29 cellular contexts compared by ENCODE assay signal in the genomic region with DNA sequence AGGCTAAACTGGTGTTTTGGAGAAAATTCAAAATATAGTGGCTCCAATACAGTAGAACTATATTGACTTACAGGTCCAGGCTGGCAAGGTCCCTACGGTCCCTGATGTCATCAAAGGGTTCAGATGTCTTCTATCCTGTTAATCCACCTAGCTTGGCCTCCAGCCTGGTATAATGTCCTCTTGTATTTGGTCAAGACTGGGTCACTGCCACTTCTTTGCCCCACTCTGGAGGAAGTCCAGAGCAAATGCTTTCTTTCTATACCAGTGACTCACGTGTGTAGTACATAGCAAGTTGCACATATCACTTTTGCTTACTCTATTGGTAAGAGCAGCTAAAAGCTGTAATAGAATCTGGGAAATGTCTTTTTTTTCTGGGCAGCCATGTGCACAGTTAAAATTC.
DNase-seq lines count a peak whose midpoint lies in the region; ATAC-seq, FAIRE-seq and TF ChIP-seq lines count a peak whose summit lies in the region.
"Had no signal": no experiment of that assay in that cellular context is flagged by ENCODE, and none has a peak within 500 bp of the region (broad histone marks: within the 10 kb centered on the region; RNA-seq: fewer than 3 reads in every experiment).

No MANE protein-coding gene starts in this region.

- H3K4me2 ChIP-seq in PC-3 (ENCODE audit: low read length) (no peak overlapping the region), fibroblast of lung (ENCODE audit: extremely low read depth, insufficient read depth, low read length) (no peak overlapping the region)

- H3K4me1 ChIP-seq in PC-3 (ENCODE audit: insufficient read depth, low read length) (peaks cover 1% of the 10 kb centered on the region; the same call in 1 of the 2 replicates), fibroblast of lung (ENCODE audit: control insufficient read depth, extremely low read depth, insufficient read depth, low read length) (peaks cover 2% of the 10 kb centered on the region), sigmoid colon (peaks cover 0 to 25% (median 10%) of the 10 kb centered on the region in 4 donors)
- H3K4me1 ChIP-seq: Caco-2, testis had no signal

- no peak for FAIRE-seq in H54 (lab: Jason Lieb, UNC)
- FAIRE-seq: GM12891 had no signal

- H3K4me3 ChIP-seq in PC-3 (ENCODE audit: low read length) (no peak overlapping the region), fibroblast of lung (replicated peaks in 1 of 4; ENCODE audit: control extremely low read depth in 1 of 4, insufficient read depth in 1 of 4, low read depth in 3 of 4, low read length in 4 of 4) (no peak overlapping the region), sigmoid colon (no peak overlapping the region), lower leg skin (ENCODE audit: low read depth, poor library complexity, severe bottlenecking) (no peak overlapping the region)
- H3K4me3 ChIP-seq: testis, vagina had no signal

- WGBS in sigmoid colon, 2 donors, result 92% methylated on average over 2 of the region's 2 CpGs
- WGBS in lower leg skin, 2 donors, result 90 to 91% methylated on average over 2 of the region's 2 CpGs

- H3K27ac ChIP-seq in PC-3 (ENCODE audit: low read length) (no peak overlapping the region), fibroblast of lung (ENCODE audit: insufficient read depth, low read length) (no peak overlapping the region), sigmoid colon (peak overlapping the region in 3 of 4 donors; percentile 40 to 61 (median 42))
- H3K27ac ChIP-seq: testis, vagina had no signal

- no peaks in the 10 kb centered on the region for H3K27me3 Mint-ChIP-seq in activated T-helper 2 cell treated with anti-CD3 and anti-CD28 coated beads, Interferon-gamma antibody, Interleukin-2, Interleukin-4, amounts not matched to agents 10 μg/mL and 5 μg/mL and 100 μg/mL, durations not matched to agents 14 hours and 24 hours and 36 hours (ENCODE audit: low read depth)
- H3K27me3 Mint-ChIP-seq: activated naive CD4-positive, alpha-beta T cell treated with anti-CD3 and anti-CD28 coated beads, Interleukin-2, amount 50 U/mL, for 24 hours; IgD-negative memory B cell; naive B cell had no signal

- H2AFZ ChIP-seq in PC-3 (ENCODE audit: low read length) (no peak overlapping the region), fibroblast of lung (ENCODE audit: low read length) (no peak overlapping the region)

- no peaks in the 10 kb centered on the region for H3F3A ChIP-seq in PC-3 (ENCODE audit: low read length, unreplicated experiment)

- CTCF ChIA-PET in PC-3 (lab: Charles Lee), result no interaction called here

- TF ChIP-seq CTCF in PC-3 (conservative IDR thresholded peaks at IDR 0.05; ENCODE audit: low read depth, low read length) (no peak), fibroblast of lung (conservative IDR thresholded peaks at IDR 0.05 in 1 of 2, IDR thresholded peaks at IDR 0.05 in 1 of 2; ENCODE audit: low read depth in 1 of 2, low read length in 2 of 2) (no peak), sigmoid colon (IDR thresholded peaks at IDR 0.05) (no peak), lower leg skin (IDR thresholded peaks at IDR 0.05) (no peak)

- H3K36me3 ChIP-seq in PC-3 (ENCODE audit: low read depth, low read length) (no peaks in the 10 kb centered on the region; the same call in 1 of the 2 replicates), fibroblast of lung (ENCODE audit: control insufficient read depth, insufficient read depth, low read length) (peaks cover 1% of the 10 kb centered on the region), sigmoid colon (no peaks in the 10 kb centered on the region)

- H3K9me2 ChIP-seq in PC-3 (replicated peaks; ENCODE audit: low read length), result no peaks in the 10 kb centered on the region

- TF ChIP-seq POLR2A in sigmoid colon (IDR thresholded peaks at IDR 0.05), result no peak
- TF ChIP-seq POLR2A in H54 (IDR thresholded peaks at IDR 0.05; ENCODE audit: low read depth, low read length), result no peak
- no peak for TF ChIP-seq POLR2A in lower leg skin (IDR thresholded peaks at IDR 0.05)

- H3K36me3 Mint-ChIP-seq in activated T-helper 2 cell treated with anti-CD3 and anti-CD28 coated beads, Interferon-gamma antibody, Interleukin-2, Interleukin-4, amounts not matched to agents 10 μg/mL and 5 μg/mL and 100 μg/mL, durations not matched to agents 14 hours and 24 hours and 36 hours (ENCODE audit: low read depth), result peaks cover 11% of the 10 kb centered on the region

- H3K9ac ChIP-seq in PC-3 (ENCODE audit: low read length) (no peak overlapping the region), fibroblast of lung (ENCODE audit: insufficient read depth, low read length) (no peak overlapping the region)

- peaks cover 4% of the 10 kb centered on the region for H3K9me3 Mint-ChIP-seq in activated T-helper 2 cell treated with anti-CD3 and anti-CD28 coated beads, Interferon-gamma antibody, Interleukin-2, Interleukin-4, amounts not matched to agents 10 μg/mL and 5 μg/mL and 100 μg/mL, durations not matched to agents 14 hours and 24 hours and 36 hours
- H3K9me3 Mint-ChIP-seq: activated T-helper 1 cell treated with anti-CD3 and anti-CD28 coated beads, Interleukin-12 subunit alpha, Interleukin-12 subunit beta, Interleukin-2, Interleukin-4 antibody, amounts not matched to agents 30 ng/mL and 10 ng/mL and 1 ng/mL, durations not matched to agents 14 hours and 24 hours and 36 hours; WTC11 had no signal

- H3K79me2 ChIP-seq in PC-3 (ENCODE audit: low read length), result 0 out of 2 replicates have a peak, but pooled peaks cover 5% of the 10 kb centered on the region
- no peaks in the 10 kb centered on the region for H3K79me2 ChIP-seq in fibroblast of lung (ENCODE audit: control insufficient read depth, insufficient read depth, low read length)

- peak; percentile 12 for DNase-seq in HCEC 1CT
- peak; percentile 21 for DNase-seq in PC-3
- peak; percentile 13 to 21 for DNase-seq in fibroblast of lung (ENCODE audit: low read depth in 2 of 2)
- no peak for DNase-seq in sigmoid colon
- DNase-seq in H54 (ENCODE audit: insufficient read length, low spot score), result no peak
- no peak for DNase-seq in activated T-helper 2 cell treated with anti-CD3 and anti-CD28 coated beads, Interferon-gamma antibody, Interleukin-2, Interleukin-4, amounts not matched to agents 10 μg/mL and 5 μg/mL and 100 μg/mL, durations not matched to agents 14 hours and 24 hours and 36 hours (ENCODE audit: low spot score)
- DNase-seq in lower leg skin (ENCODE audit: low spot score in 2 of 2), result no peak
- DNase-seq: activated CD4-positive, alpha-beta T cell treated with anti-CD3 and anti-CD28 coated beads, Interleukin-2, amount 50 U/mL, for 4 hours; aorta; C1 segment of cervical spinal cord; Caco-2; central memory CD4-positive, alpha-beta T cell; DND-41; naive B cell; NCI-H2171 treated with DMSO at 0.1 percent for 48 hours; NCI-H526; occipital lobe; retina; RPMI8226; stimulated activated CD4-positive, alpha-beta T cell treated with anti-CD3 and anti-CD28 coated beads, Interleukin-4, amount 100 ng/mL, for 24 hours; stimulated activated naive CD4-positive, alpha-beta T cell; T-helper 2 cell; testis had no signal

- H3K27me3 ChIP-seq in PC-3 (ENCODE audit: low read length), result no peaks in the 10 kb centered on the region
- H3K27me3 ChIP-seq in fibroblast of lung (ENCODE audit: control insufficient read depth, insufficient read depth, low read length), result no peaks in the 10 kb centered on the region
- H3K27me3 ChIP-seq in sigmoid colon, result no peaks in the 10 kb centered on the region
- H3K27me3 ChIP-seq: testis, vagina had no signal

- H3K9me3 ChIP-seq in PC-3 (ENCODE audit: low read length) (no peaks in the 10 kb centered on the region), fibroblast of lung (ENCODE audit: control insufficient read depth, insufficient read depth, low read depth, low read length) (no peaks in the 10 kb centered on the region), sigmoid colon (no peaks in the 10 kb centered on the region)
- H3K9me3 ChIP-seq: Caco-2, testis, vagina had no signal

- no peak overlapping the region for H3K4me3 Mint-ChIP-seq in activated T-helper 2 cell treated with anti-CD3 and anti-CD28 coated beads, Interferon-gamma antibody, Interleukin-2, Interleukin-4, amounts not matched to agents 10 μg/mL and 5 μg/mL and 100 μg/mL, durations not matched to agents 14 hours and 24 hours and 36 hours (ENCODE audit: low read depth)
- H3K4me3 Mint-ChIP-seq: activated naive CD4-positive, alpha-beta T cell treated with anti-CD3 and anti-CD28 coated beads, Interleukin-2, amount 50 U/mL, for 24 hours; activated T-helper 1 cell treated with anti-CD3 and anti-CD28 coated beads, Interleukin-12 subunit alpha, Interleukin-12 subunit beta, Interleukin-2, Interleukin-4 antibody, amounts not matched to agents 30 ng/mL and 10 ng/mL and 1 ng/mL, durations not matched to agents 14 hours and 24 hours and 36 hours; IgD-negative memory B cell; naive B cell; WTC11 had no signal

- H3K4me1 Mint-ChIP-seq in activated T-helper 2 cell treated with anti-CD3 and anti-CD28 coated beads, Interferon-gamma antibody, Interleukin-2, Interleukin-4, amounts not matched to agents 10 μg/mL and 5 μg/mL and 100 μg/mL, durations not matched to agents 14 hours and 24 hours and 36 hours (ENCODE audit: low read depth), result no peaks in the 10 kb centered on the region
- H3K4me1 Mint-ChIP-seq: activated naive CD4-positive, alpha-beta T cell treated with anti-CD3 and anti-CD28 coated beads, Interleukin-2, amount 50 U/mL, for 24 hours had no signal

- no TSS peak for BruUV-seq in PC-3 (replicated peaks; lab: Mats Ljungman, UMichigan)

- POLR2A ChIA-PET in PC-3 (lab: Charles Lee; ENCODE audit: unreplicated experiment), result no interaction called here

- H4K20me1 ChIP-seq in PC-3 (ENCODE audit: low read length) (no peaks in the 10 kb centered on the region), fibroblast of lung (ENCODE audit: control insufficient read depth, extremely low read depth, insufficient read depth, low read length) (no peaks in the 10 kb centered on the region)

- H3K27ac Mint-ChIP-seq in activated T-helper 2 cell treated with anti-CD3 and anti-CD28 coated beads, Interferon-gamma antibody, Interleukin-2, Interleukin-4, amounts not matched to agents 10 μg/mL and 5 μg/mL and 100 μg/mL, durations not matched to agents 14 hours and 24 hours and 36 hours, result no peak overlapping the region
- H3K27ac Mint-ChIP-seq: activated naive CD4-positive, alpha-beta T cell treated with anti-CD3 and anti-CD28 coated beads, Interleukin-2, amount 50 U/mL, for 24 hours; activated T-helper 1 cell treated with anti-CD3 and anti-CD28 coated beads, Interleukin-12 subunit alpha, Interleukin-12 subunit beta, Interleukin-2, Interleukin-4 antibody, amounts not matched to agents 30 ng/mL and 10 ng/mL and 1 ng/mL, durations not matched to agents 14 hours and 24 hours and 36 hours; naive B cell; WTC11 had no signal

- intact Hi-C loops in PC-3 (cut with micrococcal nuclease) (no loop called here), sigmoid colon (cut with DNase I) (no loop called here), lower leg skin (cut with DNase I; ENCODE audit: low total_unique reads) (no loop called here)
- intact Hi-C loops in activated T-helper 2 cell treated with anti-CD3 and anti-CD28 coated beads, Interferon-gamma antibody, Interleukin-2, Interleukin-4, amounts not matched to agents 10 μg/mL and 5 μg/mL and 100 μg/mL, durations not matched to agents 14 hours and 24 hours and 36 hours (cut with micrococcal nuclease), result no loop called here

- ATAC-seq in PC-3, result peak; percentile 60
- ATAC-seq: WTC11 had no signal

- no peak for TF ChIP-seq EP300 in sigmoid colon (IDR thresholded peaks at IDR 0.05)

Comparison
In these comparisons a context has a peak if more than half of its experiments do, and no peak if none do; other contexts are left out.
1. DNase-seq: peak in HCEC 1CT (single experiment), PC-3 (single experiment) and fibroblast of lung (2 of 2); none in sigmoid colon (single experiment), H54 (single experiment), activated T-helper 2 cell treated with anti-CD3 and anti-CD28 coated beads, Interferon-gamma antibody, Interleukin-2, Interleukin-4, amounts not matched to agents 10 μg/mL and 5 μg/mL and 100 μg/mL, durations not matched to agents 14 hours and 24 hours and 36 hours (single experiment) and lower leg skin (0 of 2).
2. H3K27ac ChIP-seq: peak in sigmoid colon (3 of 4); none in PC-3 (single experiment) and fibroblast of lung (single experiment).